ENCODE assay signal across 16 cellular contexts in genomic region chr17:79272666-79273219, GRCh38.
A peak's percentile ranks its signal among the peaks of the same experiment; 100 is the strongest.
DNase-seq lines count a peak whose midpoint lies in the region; ATAC-seq and TF ChIP-seq lines count a peak whose summit lies in the region.
"Had no signal": no experiment of that assay in that cellular context is flagged by ENCODE, and none has a peak within 500 bp of the region (broad histone marks: within the 10 kb centered on the region; RNA-seq: fewer than 3 reads in every experiment).

No MANE protein-coding gene starts in this region.

- H3K27ac Mint-ChIP-seq in Calu3 (ENCODE audit: unreplicated experiment): no peak overlapping the region
- no peak overlapping the region for H3K27ac Mint-ChIP-seq in activated CD4-positive, alpha-beta T cell treated with anti-CD3 and anti-CD28 coated beads for 36 hours
- no peak overlapping the region for H3K27ac Mint-ChIP-seq in activated CD8-positive, alpha-beta memory T cell treated with anti-CD3 and anti-CD28 coated beads, Interleukin-2, amount 10 ng/mL, durations not matched to agents 7 days and 5 days
- H3K27ac Mint-ChIP-seq: activated T-helper 2 cell treated with anti-CD3 and anti-CD28 coated beads, Interferon-gamma antibody, Interleukin-2, Interleukin-4, amounts not matched to agents 10 μg/mL and 5 μg/mL and 100 μg/mL, durations not matched to agents 14 hours and 24 hours and 36 hours; CD4-positive, alpha-beta T cell; natural killer cell had no signal

- ATAC-seq in left lobe of liver (peak; percentile 50), GM21526 (IDR thresholded peaks at IDR 0.05; ENCODE audit: low FRiP score, unreplicated experiment) (no peak)
- no peak for ATAC-seq in activated CD4-positive, alpha-beta T cell treated with anti-CD3 and anti-CD28 coated beads for 36 hours
- ATAC-seq in activated CD8-positive, alpha-beta memory T cell treated with anti-CD3 and anti-CD28 coated beads, Interleukin-2, amount 10 ng/mL, durations not matched to agents 7 days and 5 days: no peak
- ATAC-seq: natural killer cell had no signal

- DNase-seq in Calu3: peak; percentile 71
- DNase-seq in HT1080 (ENCODE audit: low read depth): peak; percentile 54
- peak; percentile 13 to 30 for DNase-seq in SW 1271 (lab: John Stamatoyannopoulos, UW)
- no peak for DNase-seq in left lobe of liver (ENCODE audit: low spot score)
- DNase-seq in activated CD4-positive, alpha-beta T cell treated with anti-CD3 and anti-CD28 coated beads for 36 hours: no peak
- DNase-seq in NCI-H2171 treated with DMSO at 0.1 percent for 48 hours (lab: John Stamatoyannopoulos, UW): no peak
- DNase-seq in activated CD8-positive, alpha-beta memory T cell treated with anti-CD3 and anti-CD28 coated beads, Interleukin-2, amount 10 ng/mL, durations not matched to agents 7 days and 5 days: no peak
- DNase-seq: aorta; CD4-positive, alpha-beta T cell; dermis blood vessel endothelial cell; KG1; natural killer cell; NCI-H1694 treated with DMSO at 0.1 percent for 48 hours; retina had no signal

- intact Hi-C loops in Calu3 (cut with micrococcal nuclease; ENCODE audit: unreplicated experiment): no loop called here
- intact Hi-C loops in activated CD4-positive, alpha-beta T cell treated with anti-CD3 and anti-CD28 coated beads for 36 hours (cut with DNase I, micrococcal nuclease): no loop called here

- peaks cover 12% of the 10 kb centered on the region for H3K4me1 Mint-ChIP-seq in Calu3 (ENCODE audit: low read depth, unreplicated experiment)
- H3K4me1 Mint-ChIP-seq in activated CD4-positive, alpha-beta T cell treated with anti-CD3 and anti-CD28 coated beads for 36 hours: no peaks in the 10 kb centered on the region
- no peaks in the 10 kb centered on the region for H3K4me1 Mint-ChIP-seq in activated CD8-positive, alpha-beta memory T cell treated with anti-CD3 and anti-CD28 coated beads, Interleukin-2, amount 10 ng/mL, durations not matched to agents 7 days and 5 days

- POLR2A ChIA-PET in activated CD4-positive, alpha-beta T cell treated with anti-CD3 and anti-CD28 coated beads for 36 hours (lab: Charles Lee): no interaction called here

- H3K27me3 Mint-ChIP-seq in Calu3 (ENCODE audit: unreplicated experiment): peaks cover 99% of the 10 kb centered on the region
- H3K27me3 Mint-ChIP-seq in activated CD4-positive, alpha-beta T cell treated with anti-CD3 and anti-CD28 coated beads for 36 hours: peaks cover 27% of the 10 kb centered on the region
- H3K27me3 Mint-ChIP-seq in activated CD8-positive, alpha-beta memory T cell treated with anti-CD3 and anti-CD28 coated beads, Interleukin-2, amount 10 ng/mL, durations not matched to agents 7 days and 5 days: peaks cover 6% of the 10 kb centered on the region

- no TSS peak for BruUV-seq in Calu3 (replicated peaks; lab: Mats Ljungman, UMichigan)

- H3K9me3 Mint-ChIP-seq in Calu3 (ENCODE audit: low read depth, unreplicated experiment): no peaks in the 10 kb centered on the region
- H3K9me3 Mint-ChIP-seq in activated CD4-positive, alpha-beta T cell treated with anti-CD3 and anti-CD28 coated beads for 36 hours (ENCODE audit: low read depth): no peaks in the 10 kb centered on the region
- no peaks in the 10 kb centered on the region for H3K9me3 Mint-ChIP-seq in activated CD8-positive, alpha-beta memory T cell treated with anti-CD3 and anti-CD28 coated beads, Interleukin-2, amount 10 ng/mL, durations not matched to agents 7 days and 5 days (ENCODE audit: low read depth)
- H3K9me3 Mint-ChIP-seq: activated T-helper 2 cell treated with anti-CD3 and anti-CD28 coated beads, Interferon-gamma antibody, Interleukin-2, Interleukin-4, amounts not matched to agents 10 μg/mL and 5 μg/mL and 100 μg/mL, durations not matched to agents 14 hours and 24 hours and 36 hours; CD4-positive, alpha-beta T cell; natural killer cell had no signal

- peaks cover 10% of the 10 kb centered on the region for H3K36me3 Mint-ChIP-seq in Calu3 (ENCODE audit: insufficient read depth, unreplicated experiment)
- H3K36me3 Mint-ChIP-seq in activated CD4-positive, alpha-beta T cell treated with anti-CD3 and anti-CD28 coated beads for 36 hours (ENCODE audit: low read depth): no peaks in the 10 kb centered on the region
- H3K36me3 Mint-ChIP-seq in activated CD8-positive, alpha-beta memory T cell treated with anti-CD3 and anti-CD28 coated beads, Interleukin-2, amount 10 ng/mL, durations not matched to agents 7 days and 5 days: no peaks in the 10 kb centered on the region
- H3K36me3 Mint-ChIP-seq: natural killer cell had no signal

- no peak for TF ChIP-seq CTCF in Calu3 (IDR thresholded peaks at IDR 0.05; ENCODE audit: unreplicated experiment)

- CTCF ChIA-PET in Calu3 (lab: Charles Lee): no interaction called here
- CTCF ChIA-PET in activated CD4-positive, alpha-beta T cell treated with anti-CD3 and anti-CD28 coated beads for 36 hours (lab: Charles Lee): no interaction called here
- CTCF ChIA-PET in activated CD8-positive, alpha-beta memory T cell treated with anti-CD3 and anti-CD28 coated beads, Interleukin-2, amount 10 ng/mL, durations not matched to agents 7 days and 5 days (lab: Charles Lee): no interaction called here

- no peak overlapping the region for H3K4me3 Mint-ChIP-seq in Calu3 (ENCODE audit: low read depth, unreplicated experiment)
- no peak overlapping the region for H3K4me3 Mint-ChIP-seq in activated CD4-positive, alpha-beta T cell treated with anti-CD3 and anti-CD28 coated beads for 36 hours
- H3K4me3 Mint-ChIP-seq in activated CD8-positive, alpha-beta memory T cell treated with anti-CD3 and anti-CD28 coated beads, Interleukin-2, amount 10 ng/mL, durations not matched to agents 7 days and 5 days: no peak overlapping the region
- H3K4me3 Mint-ChIP-seq: CD4-positive, alpha-beta T cell; natural killer cell had no signal

Comparison
In these comparisons a context has a peak if more than half of its experiments do, and no peak if none do; other contexts are left out.
1. DNase-seq: peak in Calu3 (single experiment), HT1080 (single experiment) and SW 1271 (2 of 2); none in left lobe of liver (single experiment), activated CD4-positive, alpha-beta T cell treated with anti-CD3 and anti-CD28 coated beads for 36 hours (single experiment), NCI-H2171 treated with DMSO at 0.1 percent for 48 hours (single experiment) and activated CD8-positive, alpha-beta memory T cell treated with anti-CD3 and anti-CD28 coated beads, Interleukin-2, amount 10 ng/mL, durations not matched to agents 7 days and 5 days (single experiment).